ENCODE assay signal across 32 cellular contexts in genomic region chr16:57878586-57878985, GRCh38.
"Had no signal": no experiment of that assay in that cellular context is flagged by ENCODE, and none has a peak within 500 bp of the region (broad histone marks: within the 10 kb centered on the region; RNA-seq: fewer than 3 reads in every experiment).

No MANE protein-coding gene starts in this region.

- FAIRE-seq: astrocyte, TTC549 had no signal

- H3K27ac Mint-ChIP-seq: activated B cell treated with CpG ODN at 0.5 μM for 24 hours; activated CD4-positive, alpha-beta memory T cell treated with anti-CD3 and anti-CD28 coated beads, Interleukin-2, amount 10 ng/mL, durations not matched to agents 7 days and 5 days; activated CD4-positive, alpha-beta T cell treated with anti-CD3 and anti-CD28 coated beads for 36 hours; activated naive CD4-positive, alpha-beta T cell treated with anti-CD3 and anti-CD28 coated beads for 36 hours; activated naive CD8-positive, alpha-beta T cell; activated T-helper 17 cell treated with anti-CD3 and anti-CD28 coated beads, Interleukin-2, amount 50 U/mL, for 72 hours; brain; IgD-negative memory B cell; T-helper 17 cell had no signal

- H3K9me3 Mint-ChIP-seq: activated B cell treated with CpG ODN at 0.5 μM for 24 hours; activated CD4-positive, alpha-beta memory T cell treated with anti-CD3 and anti-CD28 coated beads, Interleukin-2, amount 10 ng/mL, durations not matched to agents 7 days and 5 days; activated naive CD4-positive, alpha-beta T cell treated with anti-CD3 and anti-CD28 coated beads for 36 hours; activated T-helper 17 cell treated with anti-CD3 and anti-CD28 coated beads, Interleukin-2, amount 50 U/mL, for 72 hours; central memory CD8-positive, alpha-beta T cell had no signal

- H3K4me3 Mint-ChIP-seq: activated B cell treated with CpG ODN at 0.5 μM for 24 hours; activated CD4-positive, alpha-beta memory T cell treated with anti-CD3 and anti-CD28 coated beads, Interleukin-2, amount 10 ng/mL, durations not matched to agents 7 days and 5 days; activated CD4-positive, alpha-beta T cell treated with anti-CD3 and anti-CD28 coated beads for 36 hours; activated naive CD4-positive, alpha-beta T cell treated with anti-CD3 and anti-CD28 coated beads for 36 hours; activated naive CD8-positive, alpha-beta T cell; activated T-helper 17 cell treated with anti-CD3 and anti-CD28 coated beads, Interleukin-2, amount 50 U/mL, for 72 hours; brain; central memory CD8-positive, alpha-beta T cell; IgD-negative memory B cell; T-helper 17 cell had no signal

- H3K4me2 ChIP-seq: PC-9 had no signal

- H3K4me3 ChIP-seq: PC-9, SK-N-MC had no signal

- ATAC-seq: activated CD4-positive, alpha-beta T cell treated with anti-CD3 and anti-CD28 coated beads for 36 hours; activated T-helper 17 cell treated with anti-CD3 and anti-CD28 coated beads, Interleukin-2, amount 50 U/mL, for 72 hours; T-helper 17 cell had no signal

- DNase-seq: activated B cell treated with CpG ODN at 0.5 μM for 24 hours; activated CD4-positive, alpha-beta memory T cell treated with anti-CD3 and anti-CD28 coated beads, Interleukin-2, amount 10 ng/mL, durations not matched to agents 7 days and 5 days; activated CD4-positive, alpha-beta T cell treated with anti-CD3 and anti-CD28 coated beads for 36 hours; activated CD4-positive, alpha-beta T cell treated with anti-CD3 and anti-CD28 coated beads, Interleukin-2, amount 50 U/mL, for 1 hour; activated gamma-delta T cell; activated naive CD4-positive, alpha-beta T cell treated with anti-CD3 and anti-CD28 coated beads for 36 hours; activated T-cell treated with anti-CD3 and anti-CD28 coated beads for 4 hours; activated T-cell treated with anti-CD3 and anti-CD28 coated beads, Interleukin-2, amount 50 U/mL, for 48 hours; amygdala; KG1; NCI-H1092 treated with DMSO at 0.1 percent for 48 hours; NCI-H1417 treated with DMSO at 0.1 percent for 48 hours; NCI-H1694; NCI-H2029; NCI-H2107; NCI-H2171 treated with DMSO at 0.1 percent for 48 hours; NCI-H226; NCI-H510A; NCI-H526 treated with DMSO at 0.1 percent for 48 hours; NCI-H82; PC-9; SIG-M5; T-helper 17 cell; T-helper 9 cell had no signal

- H2AFZ ChIP-seq: PC-9 had no signal

- H3K36me3 Mint-ChIP-seq: activated naive CD8-positive, alpha-beta T cell; brain; IgD-negative memory B cell had no signal

- H3K4me1 Mint-ChIP-seq: activated B cell treated with CpG ODN at 0.5 μM for 24 hours; activated CD4-positive, alpha-beta T cell treated with anti-CD3 and anti-CD28 coated beads for 36 hours; central memory CD8-positive, alpha-beta T cell; T-helper 17 cell had no signal

- H3K27ac ChIP-seq: PC-9, SK-N-MC had no signal
